Comparison of ENCODE assay signal across 1 cellular context in the genomic region with DNA sequence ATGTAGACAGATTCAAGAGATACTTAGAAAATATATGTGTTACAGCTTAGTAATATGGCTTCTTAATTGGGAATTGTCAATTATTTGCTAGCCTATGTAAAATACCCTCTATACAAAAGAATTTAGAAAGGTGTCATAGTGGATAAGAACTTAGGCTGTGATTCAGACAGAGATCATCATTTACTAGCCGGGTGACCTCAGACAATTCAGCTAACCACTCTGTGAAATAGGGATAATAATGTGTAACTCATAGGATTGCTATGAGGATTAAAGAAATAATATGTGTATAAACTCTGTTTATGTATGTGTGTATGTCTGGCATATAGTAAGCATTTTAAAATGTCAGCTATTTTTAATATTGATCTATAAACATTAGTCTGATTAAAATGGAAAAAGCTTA.
TF ChIP-seq lines count a peak whose summit lies in the region.

No MANE protein-coding gene starts in this region.

TF ChIP-seq in K562, 482 proteins besides CTCF, POLR2A, EP300 and RAD21 (continued from another document):
- TF ChIP-seq, protein P1, sequence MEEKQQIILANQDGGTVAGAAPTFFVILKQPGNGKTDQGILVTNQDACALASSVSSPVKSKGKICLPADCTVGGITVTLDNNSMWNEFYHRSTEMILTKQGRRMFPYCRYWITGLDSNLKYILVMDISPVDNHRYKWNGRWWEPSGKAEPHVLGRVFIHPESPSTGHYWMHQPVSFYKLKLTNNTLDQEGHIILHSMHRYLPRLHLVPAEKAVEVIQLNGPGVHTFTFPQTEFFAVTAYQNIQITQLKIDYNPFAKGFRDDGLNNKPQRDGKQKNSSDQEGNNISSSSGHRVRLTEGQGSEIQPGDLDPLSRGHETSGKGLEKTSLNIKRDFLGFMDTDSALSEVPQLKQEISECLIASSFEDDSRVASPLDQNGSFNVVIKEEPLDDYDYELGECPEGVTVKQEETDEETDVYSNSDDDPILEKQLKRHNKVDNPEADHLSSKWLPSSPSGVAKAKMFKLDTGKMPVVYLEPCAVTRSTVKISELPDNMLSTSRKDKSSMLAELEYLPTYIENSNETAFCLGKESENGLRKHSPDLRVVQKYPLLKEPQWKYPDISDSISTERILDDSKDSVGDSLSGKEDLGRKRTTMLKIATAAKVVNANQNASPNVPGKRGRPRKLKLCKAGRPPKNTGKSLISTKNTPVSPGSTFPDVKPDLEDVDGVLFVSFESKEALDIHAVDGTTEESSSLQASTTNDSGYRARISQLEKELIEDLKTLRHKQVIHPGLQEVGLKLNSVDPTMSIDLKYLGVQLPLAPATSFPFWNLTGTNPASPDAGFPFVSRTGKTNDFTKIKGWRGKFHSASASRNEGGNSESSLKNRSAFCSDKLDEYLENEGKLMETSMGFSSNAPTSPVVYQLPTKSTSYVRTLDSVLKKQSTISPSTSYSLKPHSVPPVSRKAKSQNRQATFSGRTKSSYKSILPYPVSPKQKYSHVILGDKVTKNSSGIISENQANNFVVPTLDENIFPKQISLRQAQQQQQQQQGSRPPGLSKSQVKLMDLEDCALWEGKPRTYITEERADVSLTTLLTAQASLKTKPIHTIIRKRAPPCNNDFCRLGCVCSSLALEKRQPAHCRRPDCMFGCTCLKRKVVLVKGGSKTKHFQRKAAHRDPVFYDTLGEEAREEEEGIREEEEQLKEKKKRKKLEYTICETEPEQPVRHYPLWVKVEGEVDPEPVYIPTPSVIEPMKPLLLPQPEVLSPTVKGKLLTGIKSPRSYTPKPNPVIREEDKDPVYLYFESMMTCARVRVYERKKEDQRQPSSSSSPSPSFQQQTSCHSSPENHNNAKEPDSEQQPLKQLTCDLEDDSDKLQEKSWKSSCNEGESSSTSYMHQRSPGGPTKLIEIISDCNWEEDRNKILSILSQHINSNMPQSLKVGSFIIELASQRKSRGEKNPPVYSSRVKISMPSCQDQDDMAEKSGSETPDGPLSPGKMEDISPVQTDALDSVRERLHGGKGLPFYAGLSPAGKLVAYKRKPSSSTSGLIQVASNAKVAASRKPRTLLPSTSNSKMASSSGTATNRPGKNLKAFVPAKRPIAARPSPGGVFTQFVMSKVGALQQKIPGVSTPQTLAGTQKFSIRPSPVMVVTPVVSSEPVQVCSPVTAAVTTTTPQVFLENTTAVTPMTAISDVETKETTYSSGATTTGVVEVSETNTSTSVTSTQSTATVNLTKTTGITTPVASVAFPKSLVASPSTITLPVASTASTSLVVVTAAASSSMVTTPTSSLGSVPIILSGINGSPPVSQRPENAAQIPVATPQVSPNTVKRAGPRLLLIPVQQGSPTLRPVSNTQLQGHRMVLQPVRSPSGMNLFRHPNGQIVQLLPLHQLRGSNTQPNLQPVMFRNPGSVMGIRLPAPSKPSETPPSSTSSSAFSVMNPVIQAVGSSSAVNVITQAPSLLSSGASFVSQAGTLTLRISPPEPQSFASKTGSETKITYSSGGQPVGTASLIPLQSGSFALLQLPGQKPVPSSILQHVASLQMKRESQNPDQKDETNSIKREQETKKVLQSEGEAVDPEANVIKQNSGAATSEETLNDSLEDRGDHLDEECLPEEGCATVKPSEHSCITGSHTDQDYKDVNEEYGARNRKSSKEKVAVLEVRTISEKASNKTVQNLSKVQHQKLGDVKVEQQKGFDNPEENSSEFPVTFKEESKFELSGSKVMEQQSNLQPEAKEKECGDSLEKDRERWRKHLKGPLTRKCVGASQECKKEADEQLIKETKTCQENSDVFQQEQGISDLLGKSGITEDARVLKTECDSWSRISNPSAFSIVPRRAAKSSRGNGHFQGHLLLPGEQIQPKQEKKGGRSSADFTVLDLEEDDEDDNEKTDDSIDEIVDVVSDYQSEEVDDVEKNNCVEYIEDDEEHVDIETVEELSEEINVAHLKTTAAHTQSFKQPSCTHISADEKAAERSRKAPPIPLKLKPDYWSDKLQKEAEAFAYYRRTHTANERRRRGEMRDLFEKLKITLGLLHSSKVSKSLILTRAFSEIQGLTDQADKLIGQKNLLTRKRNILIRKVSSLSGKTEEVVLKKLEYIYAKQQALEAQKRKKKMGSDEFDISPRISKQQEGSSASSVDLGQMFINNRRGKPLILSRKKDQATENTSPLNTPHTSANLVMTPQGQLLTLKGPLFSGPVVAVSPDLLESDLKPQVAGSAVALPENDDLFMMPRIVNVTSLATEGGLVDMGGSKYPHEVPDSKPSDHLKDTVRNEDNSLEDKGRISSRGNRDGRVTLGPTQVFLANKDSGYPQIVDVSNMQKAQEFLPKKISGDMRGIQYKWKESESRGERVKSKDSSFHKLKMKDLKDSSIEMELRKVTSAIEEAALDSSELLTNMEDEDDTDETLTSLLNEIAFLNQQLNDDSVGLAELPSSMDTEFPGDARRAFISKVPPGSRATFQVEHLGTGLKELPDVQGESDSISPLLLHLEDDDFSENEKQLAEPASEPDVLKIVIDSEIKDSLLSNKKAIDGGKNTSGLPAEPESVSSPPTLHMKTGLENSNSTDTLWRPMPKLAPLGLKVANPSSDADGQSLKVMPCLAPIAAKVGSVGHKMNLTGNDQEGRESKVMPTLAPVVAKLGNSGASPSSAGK (IDR thresholded peaks at IDR 0.05): no peak
TF ChIP-seq in K562: peak in this region for 1.
